Comparison of ENCODE assay signal across 9 cellular contexts in the genomic region with DNA sequence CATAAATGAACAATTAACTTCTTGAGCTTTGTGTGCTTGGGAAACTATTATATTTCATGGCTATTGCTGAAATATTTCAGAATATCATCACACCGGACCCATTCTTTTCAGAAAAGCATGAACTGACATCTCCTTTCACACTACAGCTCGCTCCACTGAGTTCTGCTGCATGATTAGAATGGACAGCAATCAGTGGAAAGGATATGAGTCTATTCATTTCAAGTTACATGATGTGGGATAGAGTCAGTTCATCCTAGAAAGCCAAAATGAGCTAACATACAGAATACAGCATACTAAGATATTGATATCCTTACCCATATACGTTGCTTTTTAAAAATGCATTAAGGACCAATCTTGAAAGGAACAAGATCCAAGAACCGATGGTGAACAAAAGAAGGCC. TPM values are rescaled to one million over a fixed set of nuclear protein-coding genes. Genes with fewer than 3 reads are reported as not detected.
DNase-seq lines count a peak whose midpoint lies in the region; ATAC-seq, FAIRE-seq and TF ChIP-seq lines count a peak whose summit lies in the region.
"Had no signal": no experiment of that assay in that cellular context is flagged by ENCODE, and none has a peak within 500 bp of the region (broad histone marks: within the 10 kb centered on the region; RNA-seq: fewer than 3 reads in every experiment).

No MANE protein-coding gene starts in this region.

- peaks cover 31% of the 10 kb centered on the region for H3K4me1 ChIP-seq in effector memory CD4-positive, alpha-beta T cell (ENCODE audit: control insufficient read depth, insufficient read depth, low read length, poor library complexity, severe bottlenecking)
- peaks cover 12 to 29% (median 21%) of the 10 kb centered on the region in 3 donors for H3K4me1 ChIP-seq in pancreas

- no peak overlapping the region for H3K4me3 Mint-ChIP-seq in CD14-positive monocyte

- H3K36me3 ChIP-seq in effector memory CD4-positive, alpha-beta T cell (ENCODE audit: control insufficient read depth, insufficient read depth, low read length): no peaks in the 10 kb centered on the region
- no peaks in the 10 kb centered on the region for H3K36me3 ChIP-seq in pancreas

- H3K9me3 ChIP-seq in effector memory CD4-positive, alpha-beta T cell (ENCODE audit: control insufficient read depth, low read length): no peaks in the 10 kb centered on the region
- H3K9me3 ChIP-seq in pancreas: no peaks in the 10 kb centered on the region

- H3K9me3 Mint-ChIP-seq in CD14-positive monocyte: no peaks in the 10 kb centered on the region

- peak; percentile 5 for FAIRE-seq in pancreas (lab: Jason Lieb, UNC)

- H3K27ac ChIP-seq in effector memory CD4-positive, alpha-beta T cell (ENCODE audit: insufficient read depth, low read length, poor library complexity, severe bottlenecking): peak overlapping the region; percentile 54
- peak overlapping the region; percentile 60 to 88 (median 72) for H3K27ac ChIP-seq in pancreas

- intact Hi-C loops in CD14-positive monocyte (cut with micrococcal nuclease): loop anchor here (1.0 to 2.0 kb wide), 2 partner anchors 204 to 214 kb away; no protein-coding TSS in a partner anchor
- intact Hi-C loops in pancreas (cut with DNase I): no loop called here

- H3K4me1 Mint-ChIP-seq in CD14-positive monocyte: peaks cover 36% of the 10 kb centered on the region

- no peak for TF ChIP-seq POLR2A in NB4 (IDR thresholded peaks at IDR 0.05; ENCODE audit: extremely low read depth, insufficient read length)

- H3K4me3 ChIP-seq in NB4 (ENCODE audit: low read depth, low read length) (peak overlapping the region; percentile 62), pancreas (no peak overlapping the region)
- H3K4me3 ChIP-seq in effector memory CD4-positive, alpha-beta T cell (ENCODE audit: insufficient read depth, low read depth, low read length, poor library complexity, severe bottlenecking): no peak overlapping the region

- H3K27me3 Mint-ChIP-seq in CD14-positive monocyte (ENCODE audit: low read depth in 3 of 3): peaks cover 0 to 2% (median under 1%) of the 10 kb centered on the region in 3 donors

- H3K36me3 Mint-ChIP-seq in CD14-positive monocyte: peaks cover 14 to 15% of the 10 kb centered on the region in 2 donors

- no peaks in the 10 kb centered on the region for H3K27me3 ChIP-seq in effector memory CD4-positive, alpha-beta T cell (replicated peaks; ENCODE audit: control insufficient read depth, insufficient read depth, low read length, poor library complexity, severe bottlenecking)
- H3K27me3 ChIP-seq in pancreas: no peaks in the 10 kb centered on the region

- no peak for DNase-seq in CD14-positive monocyte (ENCODE audit: low spot score)
- DNase-seq in NB4 (ENCODE audit: low read depth): no peak
- no peak for DNase-seq in effector memory CD4-positive, alpha-beta T cell
- DNase-seq in pancreas: no peak
- DNase-seq in DMS79 treated with DMSO at 0.1 percent for 48 hours (lab: John Stamatoyannopoulos, UW): no peak
- DNase-seq in germinal center (ENCODE audit: low spot score): no peak
- DNase-seq: activated CD4-positive, alpha-beta T cell treated with anti-CD3 and anti-CD28 coated beads, Interleukin-2, amount 50 U/mL, for 4 hours had no signal

- TF ChIP-seq CTCF in CD14-positive monocyte (IDR thresholded peaks at IDR 0.05) (no peak), NB4 (IDR thresholded peaks at IDR 0.05; ENCODE audit: low read depth, low read length) (no peak), pancreas (IDR thresholded peaks at IDR 0.05) (no peak)

- 53 to 62% methylated on average over 4 of the region's 4 CpGs for WGBS in pancreas, 2 donors

- H3K27ac Mint-ChIP-seq in CD14-positive monocyte: peak overlapping the region in 4 of 7 donors; percentile 73 to 83 (median 78)

- no peak for ATAC-seq in pancreas
- no peak for ATAC-seq in HG03039 (IDR thresholded peaks at IDR 0.05; ENCODE audit: unreplicated experiment)
- ATAC-seq in GM19455 (IDR thresholded peaks at IDR 0.05; ENCODE audit: unreplicated experiment): no peak

RNA-seq across cellular contexts. Expression of a gene that starts 1.1 kb away (rescaled TPM):
- polyA plus RNA-seq in CD14-positive monocyte (10 to 100 TPM in 1 of 2 donors, 1 to 10 TPM in 1; 5.8 to 12.6 TPM), pancreas (1 to 10 TPM; 5.3 to 9.7 TPM)
- 10 to 100 TPM in 1 of 6 donors, 1 to 10 TPM in 5; 6.5 to 16.4 (median 8.5) TPM for total RNA-seq in pancreas

RNA-seq across cellular contexts. Expression of a gene that starts 46.4 kb away (rescaled TPM):
- polyA plus RNA-seq in CD14-positive monocyte (10 to 100 TPM in 1 of 2 donors, 1 to 10 TPM in 1; 8.2 to 13.6 TPM), pancreas (10 to 100 TPM; 10.0 to 11.9 TPM)
- total RNA-seq in pancreas: 1 to 10 TPM; 5.7 to 9.4 (median 6.9) TPM

RNA-seq across cellular contexts. Expression of a gene that starts 56.4 kb away (rescaled TPM):
- 10 to 100 TPM in 1 of 2 donors, 1 to 10 TPM in 1; 9.0 to 10.3 TPM for polyA plus RNA-seq in CD14-positive monocyte
- total RNA-seq in pancreas: 1 to 10 TPM; 2.8 to 7.2 (median 4.9) TPM
- polyA plus RNA-seq in pancreas: 1 to 10 TPM; 2.4 to 4.8 TPM

Comparison
In these comparisons a context has a peak if more than half of its experiments do, and no peak if none do; other contexts are left out.
1. intact Hi-C loops: an anchor here in CD14-positive monocyte (1.0 to 2.0 kb wide); none called in pancreas.